ENCODE assay signal across 11 cellular contexts in genomic region chr1:89272132-89273041, GRCh38. TPM values are rescaled to one million over a fixed set of nuclear protein-coding genes. Genes with fewer than 3 reads are reported as not detected.
A peak's percentile ranks its signal among the peaks of the same experiment; 100 is the strongest.
DNase-seq lines count a peak whose midpoint lies in the region; ATAC-seq and TF ChIP-seq lines count a peak whose summit lies in the region.
"Not testable (repeated sequence)": the region's sequence is repeated elsewhere in the genome, so short reads cannot be mapped to it uniquely, and the experiment has no call there.
"Had no signal": no experiment of that assay in that cellular context is flagged by ENCODE, and none has a peak within 500 bp of the region (broad histone marks: within the 10 kb centered on the region; RNA-seq: fewer than 3 reads in every experiment).

A gene with protein sequence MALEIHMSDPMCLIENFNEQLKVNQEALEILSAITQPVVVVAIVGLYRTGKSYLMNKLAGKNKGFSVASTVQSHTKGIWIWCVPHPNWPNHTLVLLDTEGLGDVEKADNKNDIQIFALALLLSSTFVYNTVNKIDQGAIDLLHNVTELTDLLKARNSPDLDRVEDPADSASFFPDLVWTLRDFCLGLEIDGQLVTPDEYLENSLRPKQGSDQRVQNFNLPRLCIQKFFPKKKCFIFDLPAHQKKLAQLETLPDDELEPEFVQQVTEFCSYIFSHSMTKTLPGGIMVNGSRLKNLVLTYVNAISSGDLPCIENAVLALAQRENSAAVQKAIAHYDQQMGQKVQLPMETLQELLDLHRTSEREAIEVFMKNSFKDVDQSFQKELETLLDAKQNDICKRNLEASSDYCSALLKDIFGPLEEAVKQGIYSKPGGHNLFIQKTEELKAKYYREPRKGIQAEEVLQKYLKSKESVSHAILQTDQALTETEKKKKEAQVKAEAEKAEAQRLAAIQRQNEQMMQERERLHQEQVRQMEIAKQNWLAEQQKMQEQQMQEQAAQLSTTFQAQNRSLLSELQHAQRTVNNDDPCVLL (minus strand): TSS chr1:89272860. CDS start chr1:89269555, 3,305 bp downstream.

- POLR2A ChIA-PET in CD8-positive, alpha-beta T cell (lab: Charles Lee): interaction anchor here (0.7 to 6.7 kb wide), 9 partner anchors 9 to 207 kb away, joined by 3 to 50 read pairs (median 4); partner anchors contain the start of gene GBP1

- H2BK120ac ChIP-seq in mesenchymal stem cell (ENCODE audit: low read depth, low read length): not testable (repeated sequence)

- H3K14ac ChIP-seq in mesenchymal stem cell (ENCODE audit: low read length in 2 of 2): not testable (repeated sequence)

- DNase-seq in CD8-positive, alpha-beta T cell: peak; percentile 27 to 76 (median 45)
- DNase-seq in NOMO-1 treated with DMSO at 0.1 percent for 48 hours (lab: John Stamatoyannopoulos, UW; ENCODE audit: unreplicated experiment): peak; percentile 35
- DNase-seq in activated CD4-positive, alpha-beta T cell treated with anti-CD3 and anti-CD28 coated beads, Interleukin-2, amount 50 U/mL, for 48 hours: peak; percentile 54 to 68
- DNase-seq in activated naive CD8-positive, alpha-beta T cell treated with anti-CD3 and anti-CD28 coated beads for 36 hours: peak; percentile 76
- not testable (repeated sequence) for DNase-seq in mesenchymal stem cell
- DNase-seq in stimulated activated CD8-positive, alpha-beta memory T cell treated with anti-CD3 and anti-CD28 coated beads, Interleukin-12 subunit alpha, Interleukin-12 subunit beta, amount 100 ng/mL, for 4 hours (ENCODE audit: low read depth): peak; percentile 38

- H2AK5ac ChIP-seq in mesenchymal stem cell (ENCODE audit: low read length, severe bottlenecking): not testable (repeated sequence)

- not testable (repeated sequence) for H3K4me2 ChIP-seq in mesenchymal stem cell (ENCODE audit: low read length, poor library complexity, severe bottlenecking)

- not testable (repeated sequence) for H3K18ac ChIP-seq in mesenchymal stem cell (ENCODE audit: low read depth in 1 of 2, low read length in 2 of 2)

- TF ChIP-seq CTCF in CD8-positive, alpha-beta T cell (IDR thresholded peaks at IDR 0.05): not testable (repeated sequence)

- peak within 1 kb of the TSS; percentile 23 for H3K9ac ChIP-seq in mesenchymal stem cell (ENCODE audit: low read length)

- H4K91ac ChIP-seq in mesenchymal stem cell (ENCODE audit: low read length): not testable (repeated sequence)

- intact Hi-C loops in CD8-positive, alpha-beta T cell (cut with DNase I, micrococcal nuclease): loop anchor here (2.0 to 10.0 kb wide), 7 partner anchors 70 to 342 kb away; partner anchors contain the start of genes GBP1 (in 1 of the 2) and GBP4 (in 1 of the 2)

- peaks cover 85% of the 10 kb centered on the region for H3K4me1 Mint-ChIP-seq in CD8-positive, alpha-beta T cell (ENCODE audit: low read depth)
- peaks cover 66% of the 10 kb centered on the region for H3K4me1 Mint-ChIP-seq in activated naive CD8-positive, alpha-beta T cell treated with anti-CD3 and anti-CD28 coated beads for 36 hours

- not testable (repeated sequence) for H3K27me3 Mint-ChIP-seq in CD8-positive, alpha-beta T cell (ENCODE audit: low read depth); activated naive CD8-positive, alpha-beta T cell treated with anti-CD3 and anti-CD28 coated beads for 36 hours

- not testable (repeated sequence) for H3K23ac ChIP-seq in mesenchymal stem cell (ENCODE audit: low read length in 2 of 2)

- peak; percentile 68 for ATAC-seq in CD8-positive, alpha-beta T cell
- ATAC-seq in GM21360 (IDR thresholded peaks at IDR 0.05; ENCODE audit: unreplicated experiment) (peak; percentile 58), HG03045 (IDR thresholded peaks at IDR 0.05; ENCODE audit: unreplicated experiment) (peak; percentile 81)

- H2BK5ac ChIP-seq in mesenchymal stem cell (ENCODE audit: low read depth, low read length, poor library complexity, severe bottlenecking): not testable (repeated sequence)

- H2BK15ac ChIP-seq in mesenchymal stem cell (ENCODE audit: low read depth, poor library complexity, severe bottlenecking): not testable (repeated sequence)

- H3K4me3 Mint-ChIP-seq in CD8-positive, alpha-beta T cell: peak within 1 kb of the TSS; percentile 98
- peak within 1 kb of the TSS; percentile 97 for H3K4me3 Mint-ChIP-seq in activated naive CD8-positive, alpha-beta T cell treated with anti-CD3 and anti-CD28 coated beads for 36 hours

- CTCF ChIA-PET in CD8-positive, alpha-beta T cell (lab: Charles Lee): interaction anchor here (1.0 to 5.4 kb wide), 9 partner anchors 13 to 288 kb away, joined by 3 to 25 read pairs (median 3); partner anchors contain the start of gene GBP2

- H3K27ac Mint-ChIP-seq in CD8-positive, alpha-beta T cell: peak within 1 kb of the TSS; percentile 98
- H3K27ac Mint-ChIP-seq in activated naive CD8-positive, alpha-beta T cell treated with anti-CD3 and anti-CD28 coated beads for 36 hours: peak within 1 kb of the TSS; percentile 98

- H3K9me3 Mint-ChIP-seq in CD8-positive, alpha-beta T cell; activated naive CD8-positive, alpha-beta T cell treated with anti-CD3 and anti-CD28 coated beads for 36 hours: not testable (repeated sequence)

- WGBS in mesenchymal stem cell: 94% methylated on average over 16 of the region's 17 CpGs

- peaks cover 54% of the 10 kb centered on the region for H3K4me1 ChIP-seq in CD8-positive, alpha-beta T cell (ENCODE audit: insufficient read depth, low read length)
- not testable (repeated sequence) for H3K4me1 ChIP-seq in mesenchymal stem cell (ENCODE audit: control insufficient read depth, insufficient read depth, low read depth, low read length)

- peak within 1 kb of the TSS; percentile 55 for H3K27ac ChIP-seq in CD8-positive, alpha-beta T cell (ENCODE audit: low read depth, low read length)
- not testable (repeated sequence) for H3K27ac ChIP-seq in mesenchymal stem cell (ENCODE audit: low read length, poor library complexity, severe bottlenecking)

- H3K36me3 ChIP-seq in CD8-positive, alpha-beta T cell (ENCODE audit: insufficient read depth, low read length); mesenchymal stem cell (ENCODE audit: control insufficient read depth in 1 of 2, insufficient read depth in 2 of 2, low read depth in 1 of 2, low read length in 2 of 2): not testable (repeated sequence)

- not testable (repeated sequence) for H3K9me3 ChIP-seq in CD8-positive, alpha-beta T cell (ENCODE audit: low read length); mesenchymal stem cell (ENCODE audit: control insufficient read depth, low read length)

- H2AFZ ChIP-seq in mesenchymal stem cell (ENCODE audit: low read depth, low read length): not testable (repeated sequence)

- not testable (repeated sequence) for H3K27me3 ChIP-seq in CD8-positive, alpha-beta T cell (ENCODE audit: insufficient read depth, low read length); mesenchymal stem cell (ENCODE audit: control insufficient read depth in 1 of 2, insufficient read depth in 1 of 2, low read length in 2 of 2)

- H3K79me1 ChIP-seq in mesenchymal stem cell (replicated peaks; ENCODE audit: low read length, poor library complexity, severe bottlenecking): not testable (repeated sequence)

- not testable (repeated sequence) for H2BK12ac ChIP-seq in mesenchymal stem cell (ENCODE audit: low read length in 2 of 2)

- peak within 1 kb of the TSS; percentile 48 for H3K4me3 ChIP-seq in CD8-positive, alpha-beta T cell (ENCODE audit: low read depth, low read length)
- not testable (repeated sequence) for H3K4me3 ChIP-seq in mesenchymal stem cell (ENCODE audit: insufficient read depth in 1 of 2, low read depth in 1 of 2, low read length in 2 of 2)

- H4K8ac ChIP-seq in mesenchymal stem cell (ENCODE audit: low read length): not testable (repeated sequence)

- H3K36me3 Mint-ChIP-seq in CD8-positive, alpha-beta T cell: peaks cover 49% of the 10 kb centered on the region
- H3K36me3 Mint-ChIP-seq in activated naive CD8-positive, alpha-beta T cell treated with anti-CD3 and anti-CD28 coated beads for 36 hours: peaks cover 60% of the 10 kb centered on the region

- H3K4ac ChIP-seq in mesenchymal stem cell (ENCODE audit: low read depth in 1 of 2, low read length in 2 of 2): not testable (repeated sequence)

RNA-seq across cellular contexts. Expression of the gene that starts here (rescaled TPM):
- 100 to 1,000 TPM; 114 to 125 TPM for total RNA-seq in CD8-positive, alpha-beta T cell
- total RNA-seq in activated naive CD8-positive, alpha-beta T cell treated with anti-CD3 and anti-CD28 coated beads for 36 hours: 100 to 1,000 TPM; 186 to 187 TPM
- polyA plus RNA-seq in mesenchymal stem cell (2013, experiment 1 of 2): 0.23 TPM
- polyA plus RNA-seq in mesenchymal stem cell (2013, experiment 2 of 2): 0.22 TPM
- total RNA-seq: GM23338, IMR-90, PC-3 had no signal
- polyA plus RNA-seq: GM23338, IMR-90 had no signal
